ENCODE assay signal across 1 cellular context in the genomic region with DNA sequence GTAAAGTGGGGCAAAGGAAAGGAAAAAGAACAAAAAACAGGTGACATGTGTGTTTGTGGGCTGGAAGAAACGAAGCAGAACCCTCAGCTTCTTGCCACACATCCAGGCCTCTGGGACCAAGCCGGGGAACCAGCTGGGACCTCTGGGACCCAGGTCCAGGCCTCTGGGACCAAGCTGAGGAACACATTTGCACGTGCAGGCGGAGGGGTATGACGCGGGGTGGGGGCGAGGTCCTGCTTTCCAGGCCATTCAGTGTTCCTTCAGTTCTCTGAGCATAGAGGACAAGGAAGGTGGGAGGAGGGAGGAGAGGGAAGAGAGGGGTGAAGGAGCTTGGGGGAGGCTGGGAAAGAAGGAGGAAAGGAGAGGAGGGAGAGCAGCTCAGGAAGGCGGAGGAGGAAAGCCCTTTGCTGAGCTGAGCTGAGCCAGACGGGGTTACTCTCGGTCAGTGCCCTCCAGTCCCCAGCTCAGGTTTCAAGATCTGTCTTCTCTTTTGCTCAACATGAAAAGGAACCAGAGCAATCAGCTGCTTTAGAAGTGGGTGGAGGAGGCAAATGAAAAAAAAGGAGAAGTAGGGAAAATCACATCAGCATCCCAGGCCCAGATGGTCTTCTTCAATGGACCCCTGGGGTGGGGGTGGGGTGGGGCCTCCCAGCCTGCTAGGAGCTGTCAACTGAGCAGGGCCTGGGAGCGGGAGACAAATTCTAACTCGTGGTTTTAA.
TF ChIP-seq lines count a peak whose summit lies in the region.

No MANE protein-coding gene starts in this region.

TF ChIP-seq in GM12878, 131 proteins besides CTCF, POLR2A, EP300 and RAD21 (continued from another document):
- TF ChIP-seq, protein P1, sequence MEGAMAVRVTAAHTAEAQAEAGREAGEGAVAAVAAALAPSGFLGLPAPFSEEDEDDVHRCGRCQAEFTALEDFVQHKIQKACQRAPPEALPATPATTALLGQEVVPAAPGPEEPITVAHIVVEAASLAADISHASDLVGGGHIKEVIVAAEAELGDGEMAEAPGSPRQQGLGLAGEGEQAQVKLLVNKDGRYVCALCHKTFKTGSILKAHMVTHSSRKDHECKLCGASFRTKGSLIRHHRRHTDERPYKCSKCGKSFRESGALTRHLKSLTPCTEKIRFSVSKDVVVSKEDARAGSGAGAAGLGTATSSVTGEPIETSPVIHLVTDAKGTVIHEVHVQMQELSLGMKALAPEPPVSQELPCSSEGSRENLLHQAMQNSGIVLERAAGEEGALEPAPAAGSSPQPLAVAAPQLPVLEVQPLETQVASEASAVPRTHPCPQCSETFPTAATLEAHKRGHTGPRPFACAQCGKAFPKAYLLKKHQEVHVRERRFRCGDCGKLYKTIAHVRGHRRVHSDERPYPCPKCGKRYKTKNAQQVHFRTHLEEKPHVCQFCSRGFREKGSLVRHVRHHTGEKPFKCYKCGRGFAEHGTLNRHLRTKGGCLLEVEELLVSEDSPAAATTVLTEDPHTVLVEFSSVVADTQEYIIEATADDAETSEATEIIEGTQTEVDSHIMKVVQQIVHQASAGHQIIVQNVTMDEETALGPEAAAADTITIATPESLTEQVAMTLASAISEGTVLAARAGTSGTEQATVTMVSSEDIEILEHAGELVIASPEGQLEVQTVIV (IDR thresholded peaks at IDR 0.05; ENCODE audit: borderline replicate concordance, partially characterized antibody) = no peak
- TF ChIP-seq ZNF592 (IDR thresholded peaks at IDR 0.05) = no peak
- TF ChIP-seq YY1 (IDR thresholded peaks at IDR 0.05; ENCODE audit: low read depth, low read length) = no peak
- TF ChIP-seq TCF7 (IDR thresholded peaks at IDR 0.05; ENCODE audit: borderline replicate concordance) = no peak
- peak; percentile 48; the same call in 1 of the 2 replicates for TF ChIP-seq SPI1 (IDR thresholded peaks at IDR 0.05; ENCODE audit: borderline replicate concordance, insufficient read depth, low read depth, low read length)
- no peak for TF ChIP-seq SUPT20H (IDR thresholded peaks at IDR 0.05; ENCODE audit: borderline replicate concordance, control insufficient read depth, low read depth, low read length)
- no peak for TF ChIP-seq CREM (IDR thresholded peaks at IDR 0.05; ENCODE audit: low read depth)
- no peak for TF ChIP-seq MLLT1 (IDR thresholded peaks at IDR 0.05)
- TF ChIP-seq ATF7 (IDR thresholded peaks at IDR 0.05; ENCODE audit: low read depth) = no peak
- no peak for TF ChIP-seq SIX5 (IDR thresholded peaks at IDR 0.05; ENCODE audit: low read depth, low read length, severe bottlenecking)
- no peak for TF ChIP-seq BCL11A (IDR thresholded peaks at IDR 0.05; ENCODE audit: low read depth, low read length)
- TF ChIP-seq IKZF2 (IDR thresholded peaks at IDR 0.05) = peak; percentile 28 to 29; a peak in 2 of 4 replicates
- no peak for TF ChIP-seq KDM1A (IDR thresholded peaks at IDR 0.05; ENCODE audit: borderline replicate concordance)
- TF ChIP-seq CBX3 (IDR thresholded peaks at IDR 0.05; ENCODE audit: borderline replicate concordance, low read depth) = no peak
- no peak for TF ChIP-seq SMC3 (IDR thresholded peaks at IDR 0.05; ENCODE audit: borderline replicate concordance, low read length)
- TF ChIP-seq, protein P2, sequence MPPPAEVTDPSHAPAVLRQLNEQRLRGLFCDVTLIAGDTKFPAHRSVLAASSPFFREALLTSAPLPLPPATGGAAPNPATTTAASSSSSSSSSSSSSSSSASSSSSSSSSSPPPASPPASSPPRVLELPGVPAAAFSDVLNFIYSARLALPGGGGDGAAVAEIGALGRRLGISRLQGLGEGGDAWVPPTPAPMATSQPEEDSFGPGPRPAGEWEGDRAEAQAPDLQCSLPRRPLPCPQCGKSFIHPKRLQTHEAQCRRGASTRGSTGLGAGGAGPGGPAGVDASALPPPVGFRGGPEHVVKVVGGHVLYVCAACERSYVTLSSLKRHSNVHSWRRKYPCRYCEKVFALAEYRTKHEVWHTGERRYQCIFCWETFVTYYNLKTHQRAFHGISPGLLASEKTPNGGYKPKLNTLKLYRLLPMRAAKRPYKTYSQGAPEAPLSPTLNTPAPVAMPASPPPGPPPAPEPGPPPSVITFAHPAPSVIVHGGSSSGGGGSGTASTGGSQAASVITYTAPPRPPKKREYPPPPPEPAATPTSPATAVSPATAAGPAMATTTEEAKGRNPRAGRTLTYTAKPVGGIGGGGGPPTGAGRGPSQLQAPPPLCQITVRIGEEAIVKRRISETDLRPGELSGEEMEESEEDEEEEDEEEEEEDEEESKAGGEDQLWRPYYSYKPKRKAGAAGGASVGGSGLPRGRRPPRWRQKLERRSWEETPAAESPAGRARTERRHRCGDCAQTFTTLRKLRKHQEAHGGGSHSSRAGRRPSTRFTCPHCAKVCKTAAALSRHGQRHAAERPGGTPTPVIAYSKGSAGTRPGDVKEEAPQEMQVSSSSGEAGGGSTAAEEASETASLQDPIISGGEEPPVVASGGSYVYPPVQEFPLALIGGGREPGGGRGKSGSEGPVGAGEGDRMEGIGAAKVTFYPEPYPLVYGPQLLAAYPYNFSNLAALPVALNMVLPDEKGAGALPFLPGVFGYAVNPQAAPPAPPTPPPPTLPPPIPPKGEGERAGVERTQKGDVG (CRISPR knock-in tag; IDR thresholded peaks at IDR 0.05) = no peak
- TF ChIP-seq ZBTB11 (CRISPR knock-in tag; IDR thresholded peaks at IDR 0.05) = no peak
- TF ChIP-seq BACH1 (IDR thresholded peaks at IDR 0.05; ENCODE audit: borderline replicate concordance) = no peak
- no peak for TF ChIP-seq SIN3A (IDR thresholded peaks at IDR 0.05; ENCODE audit: low read depth, low read length)
- peak in 1 of 2 experiments; percentile 40; a peak in 1 of 4 replicates for TF ChIP-seq BHLHE40 (IDR thresholded peaks at IDR 0.05; ENCODE audit: borderline replicate concordance in 1 of 2, low read depth in 2 of 2, low read length in 1 of 2)
